Comparison of ENCODE assay signal across 9 cellular contexts in genomic region chr17:27495460-27495859, GRCh38. TPM values are rescaled to one million over a fixed set of nuclear protein-coding genes. Genes with fewer than 3 reads are reported as not detected.
A peak's percentile ranks its signal among the peaks of the same experiment; 100 is the strongest.
DNase-seq lines count a peak whose midpoint lies in the region; ATAC-seq and TF ChIP-seq lines count a peak whose summit lies in the region.
"Had no signal": no experiment of that assay in that cellular context is flagged by ENCODE, and none has a peak within 500 bp of the region (broad histone marks: within the 10 kb centered on the region; RNA-seq: fewer than 3 reads in every experiment).

No MANE protein-coding gene starts in this region.

- no peak overlapping the region for H3K4me3 ChIP-seq in adipocyte (ENCODE audit: low read length)
- H3K4me3 ChIP-seq in lower lobe of right lung, result no peak overlapping the region
- no peak overlapping the region for H3K4me3 ChIP-seq in tibial nerve
- H3K4me3 ChIP-seq: cardiac muscle cell had no signal

- H3K27me3 ChIP-seq in adipocyte (replicated peaks; ENCODE audit: control insufficient read depth, insufficient read depth, low read length), result no peaks in the 10 kb centered on the region
- no peaks in the 10 kb centered on the region for H3K27me3 ChIP-seq in lower lobe of right lung (ENCODE audit: low read depth)
- no peaks in the 10 kb centered on the region for H3K27me3 ChIP-seq in tibial nerve
- H3K27me3 ChIP-seq: cardiac muscle cell had no signal

- WGBS in tibial nerve, 2 donors, result 89 to 97% methylated on average over 6 of the region's 6 CpGs

- no peak for TF ChIP-seq EP300 in tibial nerve (IDR thresholded peaks at IDR 0.05)

- H3K9me3 ChIP-seq in adipocyte (ENCODE audit: control insufficient read depth, low read length) (no peaks in the 10 kb centered on the region), lower lobe of right lung (no peaks in the 10 kb centered on the region), tibial nerve (no peaks in the 10 kb centered on the region)

- intact Hi-C loops in lower lobe of right lung (cut with DNase I) (no loop called here), left colon (cut with DNase I, micrococcal nuclease) (no loop called here)

- TF ChIP-seq CTCF in lower lobe of right lung (IDR thresholded peaks at IDR 0.05) (no peak), tibial nerve (IDR thresholded peaks at IDR 0.05) (no peak)

- ATAC-seq in GM21423 (IDR thresholded peaks at IDR 0.05; ENCODE audit: unreplicated experiment) (peak; percentile 40), lower lobe of right lung (no peak), left colon (no peak)
- ATAC-seq: activated CD8-positive, alpha-beta memory T cell treated with anti-CD3 and anti-CD28 coated beads, Interleukin-2, amount 10 ng/mL, durations not matched to agents 7 days and 5 days had no signal

- no peak for TF ChIP-seq POLR2A in tibial nerve (IDR thresholded peaks at IDR 0.05)

- peaks cover 32% of the 10 kb centered on the region for H3K4me1 ChIP-seq in adipocyte (ENCODE audit: control insufficient read depth, insufficient read depth, low read length)
- H3K4me1 ChIP-seq in lower lobe of right lung, result peaks cover 68% of the 10 kb centered on the region
- peaks cover 0 to 82% (median 18%) of the 10 kb centered on the region in 4 donors for H3K4me1 ChIP-seq in tibial nerve

- H3K9ac ChIP-seq in adipocyte (ENCODE audit: low read length), result no peak overlapping the region

- DNase-seq in adipocyte (ENCODE audit: low read depth), result peak; percentile 35
- no peak for DNase-seq in lower lobe of right lung
- no peak for DNase-seq in tibial nerve (ENCODE audit: low spot score in 2 of 2)
- no peak for DNase-seq in left colon
- no peak for DNase-seq in activated CD4-positive, CD25-positive, alpha-beta regulatory T cell treated with anti-CD3 and anti-CD28 coated beads, Interleukin-2, amount 50 U/mL, for 72 hours
- no peak for DNase-seq in dedifferentiated amniotic fluid mesenchymal stem cell (ENCODE audit: extremely low spot score)
- DNase-seq: activated CD8-positive, alpha-beta memory T cell treated with anti-CD3 and anti-CD28 coated beads, Interleukin-2, amount 10 ng/mL, durations not matched to agents 7 days and 5 days had no signal

- no peaks in the 10 kb centered on the region for H3K36me3 ChIP-seq in adipocyte (ENCODE audit: control insufficient read depth, insufficient read depth, low read length, severe bottlenecking)
- no peaks in the 10 kb centered on the region for H3K36me3 ChIP-seq in lower lobe of right lung
- H3K36me3 ChIP-seq in tibial nerve, result no peaks in the 10 kb centered on the region
- H3K36me3 ChIP-seq: cardiac muscle cell had no signal

- peak overlapping the region; percentile 88 for H3K27ac ChIP-seq in lower lobe of right lung
- peak overlapping the region; percentile 67 to 91 (median 77) for H3K27ac ChIP-seq in tibial nerve

RNA-seq across cellular contexts. Expression of gene KSR1, which starts 39.2 kb away (rescaled TPM):
- total RNA-seq in lower lobe of right lung (59.6 TPM), tibial nerve (100 to 1,000 TPM in 1 of 4 donors, 10 to 100 TPM in 3; 45.1 to 110 (median 54.2) TPM), left colon (10 to 100 TPM; 19.0 to 29.1 TPM)
